ENCODE assay signal across 8 cellular contexts in the genomic region with DNA sequence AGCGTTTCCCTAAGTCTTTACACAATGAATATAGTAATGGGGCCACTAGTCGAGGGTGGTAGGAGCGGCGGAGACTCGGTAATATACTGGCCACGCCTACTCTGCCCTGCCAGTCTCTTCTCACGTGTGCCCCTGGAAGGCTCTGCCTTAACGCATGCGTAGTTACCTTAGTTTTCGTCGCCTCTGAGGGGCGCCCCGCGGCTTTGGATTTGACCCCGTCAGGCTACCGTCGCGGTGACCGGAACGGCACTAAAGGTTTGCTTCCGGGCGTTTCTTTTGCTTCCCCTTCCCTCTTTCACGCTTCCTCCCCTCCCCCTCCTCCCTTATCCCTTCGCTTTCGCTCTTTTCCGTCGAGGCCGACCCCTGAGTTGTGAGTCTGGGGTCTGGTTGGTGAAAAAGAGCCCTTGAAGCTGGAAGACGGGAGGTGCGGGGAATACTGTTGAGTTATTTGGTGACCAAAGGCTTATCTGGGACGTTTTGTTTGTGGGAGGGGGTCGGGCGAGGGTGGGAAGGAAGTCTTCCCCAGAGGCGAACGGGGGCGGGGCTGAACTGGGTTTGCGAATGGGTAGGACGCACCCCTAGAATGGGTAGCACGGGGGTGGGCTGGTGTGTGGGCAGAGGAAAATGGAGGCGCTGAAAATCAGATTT. TPM values are rescaled to one million over a fixed set of nuclear protein-coding genes. Genes with fewer than 3 reads are reported as not detected.
DNase-seq lines count a peak whose midpoint lies in the region; ATAC-seq, FAIRE-seq and TF ChIP-seq lines count a peak whose summit lies in the region.

A gene (plus strand): TSS at position 270 of the 648 bp plus-strand sequence. CDS start 1,352 bp downstream, outside the sequence.

- H3K27ac ChIP-seq in pancreas = peak within 1 kb of the TSS; percentile 22 to 79 (median 56)
- H3K27ac ChIP-seq in tibial artery = peak within 1 kb of the TSS; percentile 80 to 81

- H3K36me3 Mint-ChIP-seq in activated naive CD8-positive, alpha-beta T cell treated with anti-CD3 and anti-CD28 coated beads, Interleukin-2, amount 50 U/mL, for 24 hours (ENCODE audit: low read depth) = peaks cover 42% of the 10 kb centered on the region

- H3K36me3 ChIP-seq in pancreas (peaks cover 0 to 13% (median 0%) of the 10 kb centered on the region in 3 donors), tibial artery (peaks cover 35 to 37% (median 37%) of the 10 kb centered on the region in 3 donors)

- no peaks in the 10 kb centered on the region for H3K9me3 ChIP-seq in pancreas
- peaks cover 0 to 3% (median 0%) of the 10 kb centered on the region in 3 donors for H3K9me3 ChIP-seq in tibial artery

- peak within 1 kb of the TSS; percentile 95 for H3K4me3 Mint-ChIP-seq in activated naive CD8-positive, alpha-beta T cell treated with anti-CD3 and anti-CD28 coated beads, Interleukin-2, amount 50 U/mL, for 24 hours

- FAIRE-seq in pancreas (lab: Jason Lieb, UNC) = peak; percentile 29

- intact Hi-C loops in Right ventricle myocardium superior (cut with DNase I) (loop anchor here (5.0 kb wide), 1 partner anchor 364 kb away; no protein-coding TSS in a partner anchor), pancreas (cut with DNase I) (no loop called here), tibial artery (cut with DNase I; ENCODE audit: low total_unique reads) (loop anchor here (5.0 to 10.0 kb wide), 2 partner anchors 51 to 101 kb away; no protein-coding TSS in a partner anchor)

- H3K4me1 Mint-ChIP-seq in activated naive CD8-positive, alpha-beta T cell treated with anti-CD3 and anti-CD28 coated beads, Interleukin-2, amount 50 U/mL, for 24 hours = peaks cover 38% of the 10 kb centered on the region

- DNase-seq in NCI-H1417 treated with DMSO at 0.1 percent for 48 hours (lab: John Stamatoyannopoulos, UW) = peak; percentile 96
- DNase-seq in SW480 (ENCODE audit: low spot score) = peak; percentile 97
- DNase-seq in activated naive CD8-positive, alpha-beta T cell treated with anti-CD3 and anti-CD28 coated beads, Interleukin-2, amount 50 U/mL, for 24 hours = peak; percentile 95
- DNase-seq in Right ventricle myocardium superior = peak; percentile 96
- peak; percentile 93 to 98 (median 96) for DNase-seq in pancreas
- peak; percentile 95 to 97 for DNase-seq in tibial artery

- H3K27me3 Mint-ChIP-seq in activated naive CD8-positive, alpha-beta T cell treated with anti-CD3 and anti-CD28 coated beads, Interleukin-2, amount 50 U/mL, for 24 hours = no peaks in the 10 kb centered on the region

- peaks cover 0 to 7% (median 0%) of the 10 kb centered on the region in 3 donors for H3K4me1 ChIP-seq in pancreas
- peaks cover 0 to 20% (median 9%) of the 10 kb centered on the region in 4 donors for H3K4me1 ChIP-seq in tibial artery

- TF ChIP-seq CTCF in GM12872 (IDR thresholded peaks at IDR 0.05; ENCODE audit: insufficient read depth, low read depth, low read length) (0 out of 3 replicates have a peak, but pooled peaks have one; percentile 12), pancreas (IDR thresholded peaks at IDR 0.05) (no peak), tibial artery (IDR thresholded peaks at IDR 0.05) (no peak)

- peak within 1 kb of the TSS; percentile 33 to 64 (median 56) for H3K4me3 ChIP-seq in pancreas
- peak within 1 kb of the TSS; percentile 79 to 81 for H3K4me3 ChIP-seq in tibial artery

- 0% methylated on average over 40 of the region's 40 CpGs for WGBS in pancreas, 2 donors

- H3K9me3 Mint-ChIP-seq in activated naive CD8-positive, alpha-beta T cell treated with anti-CD3 and anti-CD28 coated beads, Interleukin-2, amount 50 U/mL, for 24 hours = peaks cover 9% of the 10 kb centered on the region

- peak within 1 kb of the TSS; percentile 96 for H3K27ac Mint-ChIP-seq in activated naive CD8-positive, alpha-beta T cell treated with anti-CD3 and anti-CD28 coated beads, Interleukin-2, amount 50 U/mL, for 24 hours

- no peaks in the 10 kb centered on the region for H3K27me3 ChIP-seq in pancreas
- H3K27me3 ChIP-seq in tibial artery = no peaks in the 10 kb centered on the region

- peak; percentile 91 for ATAC-seq in HG02763 (IDR thresholded peaks at IDR 0.05; ENCODE audit: unreplicated experiment)
- ATAC-seq in activated naive CD8-positive, alpha-beta T cell treated with anti-CD3 and anti-CD28 coated beads, Interleukin-2, amount 50 U/mL, for 24 hours = peak; percentile 84
- ATAC-seq in Right ventricle myocardium superior (ENCODE audit: poor library complexity) = peak; percentile 98
- peak; percentile 98 to 99 (median 98) for ATAC-seq in pancreas

RNA-seq across cellular contexts. Expression of the gene that starts here (rescaled TPM):
- total RNA-seq in Right ventricle myocardium superior (15.7 TPM), pancreas (10 to 100 TPM; 15.2 to 25.5 (median 20.6) TPM)
- polyA plus RNA-seq in pancreas = 10 to 100 TPM; 20.5 to 23.1 TPM

Comparison
In these comparisons a context has a peak if more than half of its experiments do, and no peak if none do; other contexts are left out.
1. Peak in every context shown above with its lines: DNase-seq, ATAC-seq, H3K4me3 ChIP-seq and H3K27ac ChIP-seq.
2. intact Hi-C loops: an anchor here in Right ventricle myocardium superior (5.0 kb wide) and tibial artery (5.0 to 10.0 kb wide); none called in pancreas.